ENCODE assay signal across 18 cellular contexts in genomic region chr4:30538794-30539193, GRCh38.
"Had no signal": no experiment of that assay in that cellular context is flagged by ENCODE, and none has a peak within 500 bp of the region (broad histone marks: within the 10 kb centered on the region; RNA-seq: fewer than 3 reads in every experiment).

No MANE protein-coding gene starts in this region.

- H3K4me3 ChIP-seq: esophagus muscularis mucosa, lung, pancreas, spleen, tibial artery had no signal

- H3K9me3 ChIP-seq: esophagus muscularis mucosa, pancreas, tibial artery had no signal

- DNase-seq: effector memory CD8-positive, alpha-beta T cell; hippocampal formation; left colon; left ventricle myocardium superior; mesendoderm; naive B cell; occipital lobe; pancreas; right cardiac atrium; spleen; stimulated activated CD4-positive, alpha-beta T cell treated with anti-CD3 and anti-CD28 coated beads, Interleukin-15, amount 100 ng/mL, for 24 hours; stimulated activated CD4-positive, alpha-beta T cell treated with anti-CD3 and anti-CD28 coated beads, Interleukin-1b, Interleukin-23, amount 100 ng/mL, for 48 hours; stimulated activated CD4-positive, alpha-beta T cell treated with anti-CD3 and anti-CD28 coated beads, Interleukin-4, amount 100 ng/mL, for 24 hours; tibial artery had no signal

- H3K4me1 ChIP-seq: esophagus muscularis mucosa, pancreas, spleen, tibial artery had no signal

- ATAC-seq: effector memory CD8-positive, alpha-beta T cell; left colon; left ventricle myocardium superior; pancreas; right cardiac atrium; stimulated activated memory B cell treated with anti-CD40 and anti-IgM and Interleukin-4, amounts not matched to agents 10 μg/mL and 1 μg/mL and 100 μg/mL, for 72 hours had no signal

- H3K36me3 ChIP-seq: esophagus muscularis mucosa, pancreas, spleen, tibial artery had no signal

- H3K27ac ChIP-seq: epithelial cell of prostate, esophagus muscularis mucosa, pancreas, spleen, tibial artery had no signal

- H3K27me3 ChIP-seq: esophagus muscularis mucosa, pancreas, spleen, tibial artery had no signal
